Comparison of ENCODE assay signal across 1 cellular context in the genomic region with DNA sequence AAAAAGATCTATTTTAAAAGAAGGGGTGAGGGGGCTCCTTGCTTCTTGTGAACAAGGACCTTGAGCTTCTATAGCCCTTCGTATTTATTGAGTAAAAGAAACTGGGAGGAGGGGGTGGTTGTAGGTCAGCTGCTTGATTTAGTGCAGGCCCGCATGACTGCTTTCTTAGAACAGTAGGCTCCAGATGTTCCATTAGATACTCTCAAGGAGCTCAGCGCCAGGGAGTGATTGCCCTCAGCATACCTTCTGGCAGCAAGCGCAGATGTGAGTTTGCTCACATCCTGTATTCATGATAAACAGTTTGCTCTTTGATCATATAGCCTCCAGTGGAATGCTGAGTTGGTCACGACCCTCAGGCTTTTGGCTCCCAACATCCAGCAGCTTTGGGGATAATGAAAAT.
TF ChIP-seq lines count a peak whose summit lies in the region.

No MANE protein-coding gene starts in this region.

TF ChIP-seq in K562, 482 proteins besides CTCF, POLR2A, EP300 and RAD21 (continued from another document and continues in another):
- TF ChIP-seq, protein P1, sequence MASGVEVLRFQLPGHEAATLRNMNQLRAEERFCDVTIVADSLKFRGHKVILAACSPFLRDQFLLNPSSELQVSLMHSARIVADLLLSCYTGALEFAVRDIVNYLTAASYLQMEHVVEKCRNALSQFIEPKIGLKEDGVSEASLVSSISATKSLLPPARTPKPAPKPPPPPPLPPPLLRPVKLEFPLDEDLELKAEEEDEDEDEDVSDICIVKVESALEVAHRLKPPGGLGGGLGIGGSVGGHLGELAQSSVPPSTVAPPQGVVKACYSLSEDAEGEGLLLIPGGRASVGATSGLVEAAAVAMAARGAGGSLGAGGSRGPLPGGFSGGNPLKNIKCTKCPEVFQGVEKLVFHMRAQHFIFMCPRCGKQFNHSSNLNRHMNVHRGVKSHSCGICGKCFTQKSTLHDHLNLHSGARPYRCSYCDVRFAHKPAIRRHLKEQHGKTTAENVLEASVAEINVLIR (CRISPR knock-in tag; IDR thresholded peaks at IDR 0.05), result no peak
- no peak for TF ChIP-seq ZNF12 (CRISPR knock-in tag; IDR thresholded peaks at IDR 0.05)
- TF ChIP-seq, protein P2, sequence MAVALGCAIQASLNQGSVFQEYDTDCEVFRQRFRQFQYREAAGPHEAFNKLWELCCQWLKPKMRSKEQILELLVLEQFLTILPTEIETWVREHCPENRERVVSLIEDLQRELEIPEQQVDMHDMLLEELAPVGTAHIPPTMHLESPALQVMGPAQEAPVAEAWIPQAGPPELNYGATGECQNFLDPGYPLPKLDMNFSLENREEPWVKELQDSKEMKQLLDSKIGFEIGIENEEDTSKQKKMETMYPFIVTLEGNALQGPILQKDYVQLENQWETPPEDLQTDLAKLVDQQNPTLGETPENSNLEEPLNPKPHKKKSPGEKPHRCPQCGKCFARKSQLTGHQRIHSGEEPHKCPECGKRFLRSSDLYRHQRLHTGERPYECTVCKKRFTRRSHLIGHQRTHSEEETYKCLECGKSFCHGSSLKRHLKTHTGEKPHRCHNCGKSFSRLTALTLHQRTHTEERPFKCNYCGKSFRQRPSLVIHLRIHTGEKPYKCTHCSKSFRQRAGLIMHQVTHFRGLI (CRISPR knock-in tag; IDR thresholded peaks at IDR 0.05), result no peak
- no peak for TF ChIP-seq JUNB (CRISPR knock-in tag; conservative IDR thresholded peaks at IDR 0.05)
- no peak for TF ChIP-seq ELF4 (CRISPR knock-in tag; IDR thresholded peaks at IDR 0.05)
- no peak for TF ChIP-seq CBFB (CRISPR knock-in tag; IDR thresholded peaks at IDR 0.05)
- TF ChIP-seq TEAD1 (CRISPR knock-in tag; IDR thresholded peaks at IDR 0.05), result no peak
- TF ChIP-seq, protein P3, sequence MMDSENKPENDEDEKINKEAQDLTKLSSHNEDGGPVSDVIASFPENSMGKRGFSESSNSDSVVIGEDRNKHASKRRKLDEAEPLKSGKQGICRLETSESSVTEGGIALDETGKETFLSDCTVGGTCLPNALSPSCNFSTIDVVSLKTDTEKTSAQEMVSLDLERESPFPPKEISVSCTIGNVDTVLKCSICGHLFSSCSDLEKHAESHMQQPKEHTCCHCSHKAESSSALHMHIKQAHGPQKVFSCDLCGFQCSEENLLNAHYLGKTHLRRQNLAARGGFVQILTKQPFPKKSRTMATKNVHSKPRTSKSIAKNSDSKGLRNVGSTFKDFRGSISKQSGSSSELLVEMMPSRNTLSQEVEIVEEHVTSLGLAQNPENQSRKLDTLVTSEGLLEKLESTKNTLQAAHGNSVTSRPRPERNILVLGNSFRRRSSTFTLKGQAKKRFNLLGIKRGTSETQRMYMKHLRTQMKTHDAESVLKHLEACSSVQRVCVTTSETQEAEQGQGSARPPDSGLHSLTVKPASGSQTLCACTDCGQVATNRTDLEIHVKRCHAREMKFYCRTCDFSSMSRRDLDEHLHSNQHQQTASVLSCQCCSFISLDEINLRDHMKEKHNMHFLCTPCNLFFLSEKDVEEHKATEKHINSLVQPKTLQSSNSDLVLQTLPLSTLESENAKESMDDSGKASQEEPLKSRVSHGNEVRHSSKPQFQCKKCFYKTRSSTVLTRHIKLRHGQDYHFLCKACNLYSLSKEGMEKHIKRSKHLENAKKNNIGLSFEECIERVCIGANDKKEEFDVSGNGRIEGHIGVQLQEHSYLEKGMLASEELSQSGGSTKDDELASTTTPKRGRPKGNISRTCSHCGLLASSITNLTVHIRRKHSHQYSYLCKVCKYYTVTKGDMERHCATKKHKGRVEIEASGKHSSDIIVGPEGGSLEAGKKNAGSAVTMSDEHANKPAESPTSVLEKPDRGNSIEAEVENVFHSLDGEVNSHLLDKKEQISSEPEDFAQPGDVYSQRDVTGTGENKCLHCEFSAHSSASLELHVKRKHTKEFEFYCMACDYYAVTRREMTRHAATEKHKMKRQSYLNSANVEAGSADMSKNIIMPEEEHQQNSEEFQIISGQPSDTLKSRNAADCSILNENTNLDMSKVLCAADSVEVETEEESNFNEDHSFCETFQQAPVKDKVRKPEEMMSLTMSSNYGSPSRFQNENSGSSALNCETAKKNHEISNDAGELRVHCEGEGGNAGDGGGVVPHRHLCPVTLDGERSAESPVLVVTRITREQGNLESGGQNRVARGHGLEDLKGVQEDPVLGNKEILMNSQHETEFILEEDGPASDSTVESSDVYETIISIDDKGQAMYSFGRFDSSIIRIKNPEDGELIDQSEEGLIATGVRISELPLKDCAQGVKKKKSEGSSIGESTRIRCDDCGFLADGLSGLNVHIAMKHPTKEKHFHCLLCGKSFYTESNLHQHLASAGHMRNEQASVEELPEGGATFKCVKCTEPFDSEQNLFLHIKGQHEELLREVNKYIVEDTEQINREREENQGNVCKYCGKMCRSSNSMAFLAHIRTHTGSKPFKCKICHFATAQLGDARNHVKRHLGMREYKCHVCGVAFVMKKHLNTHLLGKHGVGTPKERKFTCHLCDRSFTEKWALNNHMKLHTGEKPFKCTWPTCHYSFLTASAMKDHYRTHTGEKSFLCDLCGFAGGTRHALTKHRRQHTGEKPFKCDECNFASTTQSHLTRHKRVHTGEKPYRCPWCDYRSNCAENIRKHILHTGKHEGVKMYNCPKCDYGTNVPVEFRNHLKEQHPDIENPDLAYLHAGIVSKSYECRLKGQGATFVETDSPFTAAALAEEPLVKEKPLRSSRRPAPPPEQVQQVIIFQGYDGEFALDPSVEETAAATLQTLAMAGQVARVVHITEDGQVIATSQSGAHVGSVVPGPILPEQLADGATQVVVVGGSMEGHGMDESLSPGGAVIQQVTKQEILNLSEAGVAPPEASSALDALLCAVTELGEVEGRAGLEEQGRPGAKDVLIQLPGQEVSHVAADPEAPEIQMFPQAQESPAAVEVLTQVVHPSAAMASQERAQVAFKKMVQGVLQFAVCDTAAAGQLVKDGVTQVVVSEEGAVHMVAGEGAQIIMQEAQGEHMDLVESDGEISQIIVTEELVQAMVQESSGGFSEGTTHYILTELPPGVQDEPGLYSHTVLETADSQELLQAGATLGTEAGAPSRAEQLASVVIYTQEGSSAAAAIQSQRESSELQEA (IDR thresholded peaks at IDR 0.05; ENCODE audit: low read depth), result no peak
- TF ChIP-seq MAFK (IDR thresholded peaks at IDR 0.05; ENCODE audit: low read length), result no peak
- TF ChIP-seq KLF10 (CRISPR knock-in tag; IDR thresholded peaks at IDR 0.05), result no peak
- no peak for TF ChIP-seq PTBP1 (IDR thresholded peaks at IDR 0.05; ENCODE audit: low read depth, low read length)
- no peak for TF ChIP-seq NEUROD1 (IDR thresholded peaks at IDR 0.05; ENCODE audit: borderline replicate concordance, low read depth, low read length, partially characterized antibody)
- TF ChIP-seq ZNF75A (CRISPR knock-in tag; IDR thresholded peaks at IDR 0.05), result no peak
- no peak for TF ChIP-seq ARID2 (IDR thresholded peaks at IDR 0.05)
- no peak for TF ChIP-seq SMARCE1 (IDR thresholded peaks at IDR 0.05)
- no peak for TF ChIP-seq POLR2AphosphoS2 (IDR thresholded peaks at IDR 0.05; ENCODE audit: low read length)
- no peak for TF ChIP-seq RBM25 (IDR thresholded peaks at IDR 0.05; ENCODE audit: low read depth, low read length, severe bottlenecking)
- TF ChIP-seq TAL1 (IDR thresholded peaks at IDR 0.05), result peak; percentile 51
- TF ChIP-seq LEF1 (IDR thresholded peaks at IDR 0.05), result no peak
- TF ChIP-seq SRSF3 (IDR thresholded peaks at IDR 0.05; ENCODE audit: insufficient read depth, low read length), result no peak
- TF ChIP-seq TCF3 (CRISPR knock-in tag; IDR thresholded peaks at IDR 0.05), result peak; percentile 31; the same call in 1 of the 2 replicates
- TF ChIP-seq ZNF212 (CRISPR knock-in tag; IDR thresholded peaks at IDR 0.05), result no peak
- TF ChIP-seq, protein P4, sequence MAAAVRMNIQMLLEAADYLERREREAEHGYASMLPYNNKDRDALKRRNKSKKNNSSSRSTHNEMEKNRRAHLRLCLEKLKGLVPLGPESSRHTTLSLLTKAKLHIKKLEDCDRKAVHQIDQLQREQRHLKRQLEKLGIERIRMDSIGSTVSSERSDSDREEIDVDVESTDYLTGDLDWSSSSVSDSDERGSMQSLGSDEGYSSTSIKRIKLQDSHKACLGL (CRISPR knock-in tag; IDR thresholded peaks at IDR 0.05; ENCODE audit: borderline replicate concordance, poor library complexity, severe bottlenecking), result no peak
- TF ChIP-seq ZNF121 (CRISPR knock-in tag; conservative IDR thresholded peaks at IDR 0.05), result no peak
- TF ChIP-seq, protein P5, sequence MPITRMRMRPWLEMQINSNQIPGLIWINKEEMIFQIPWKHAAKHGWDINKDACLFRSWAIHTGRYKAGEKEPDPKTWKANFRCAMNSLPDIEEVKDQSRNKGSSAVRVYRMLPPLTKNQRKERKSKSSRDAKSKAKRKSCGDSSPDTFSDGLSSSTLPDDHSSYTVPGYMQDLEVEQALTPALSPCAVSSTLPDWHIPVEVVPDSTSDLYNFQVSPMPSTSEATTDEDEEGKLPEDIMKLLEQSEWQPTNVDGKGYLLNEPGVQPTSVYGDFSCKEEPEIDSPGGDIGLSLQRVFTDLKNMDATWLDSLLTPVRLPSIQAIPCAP (CRISPR knock-in tag; IDR thresholded peaks at IDR 0.05; ENCODE audit: borderline replicate concordance), result no peak
- TF ChIP-seq, protein P6, sequence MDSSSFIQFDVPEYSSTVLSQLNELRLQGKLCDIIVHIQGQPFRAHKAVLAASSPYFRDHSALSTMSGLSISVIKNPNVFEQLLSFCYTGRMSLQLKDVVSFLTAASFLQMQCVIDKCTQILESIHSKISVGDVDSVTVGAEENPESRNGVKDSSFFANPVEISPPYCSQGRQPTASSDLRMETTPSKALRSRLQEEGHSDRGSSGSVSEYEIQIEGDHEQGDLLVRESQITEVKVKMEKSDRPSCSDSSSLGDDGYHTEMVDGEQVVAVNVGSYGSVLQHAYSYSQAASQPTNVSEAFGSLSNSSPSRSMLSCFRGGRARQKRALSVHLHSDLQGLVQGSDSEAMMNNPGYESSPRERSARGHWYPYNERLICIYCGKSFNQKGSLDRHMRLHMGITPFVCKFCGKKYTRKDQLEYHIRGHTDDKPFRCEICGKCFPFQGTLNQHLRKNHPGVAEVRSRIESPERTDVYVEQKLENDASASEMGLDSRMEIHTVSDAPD (CRISPR knock-in tag; IDR thresholded peaks at IDR 0.05), result no peak
- no peak for TF ChIP-seq ZNF197 (CRISPR knock-in tag; IDR thresholded peaks at IDR 0.05; ENCODE audit: low read depth)
- TF ChIP-seq SAP30 (IDR thresholded peaks at IDR 0.05; ENCODE audit: borderline replicate concordance, insufficient read depth, low read depth, low read length, poor library complexity, severe bottlenecking), result no peak
- TF ChIP-seq RAD51 (IDR thresholded peaks at IDR 0.05; ENCODE audit: borderline replicate concordance, low read depth), result no peak
- no peak for TF ChIP-seq ZNF316 (IDR thresholded peaks at IDR 0.05)
- TF ChIP-seq, protein P7, sequence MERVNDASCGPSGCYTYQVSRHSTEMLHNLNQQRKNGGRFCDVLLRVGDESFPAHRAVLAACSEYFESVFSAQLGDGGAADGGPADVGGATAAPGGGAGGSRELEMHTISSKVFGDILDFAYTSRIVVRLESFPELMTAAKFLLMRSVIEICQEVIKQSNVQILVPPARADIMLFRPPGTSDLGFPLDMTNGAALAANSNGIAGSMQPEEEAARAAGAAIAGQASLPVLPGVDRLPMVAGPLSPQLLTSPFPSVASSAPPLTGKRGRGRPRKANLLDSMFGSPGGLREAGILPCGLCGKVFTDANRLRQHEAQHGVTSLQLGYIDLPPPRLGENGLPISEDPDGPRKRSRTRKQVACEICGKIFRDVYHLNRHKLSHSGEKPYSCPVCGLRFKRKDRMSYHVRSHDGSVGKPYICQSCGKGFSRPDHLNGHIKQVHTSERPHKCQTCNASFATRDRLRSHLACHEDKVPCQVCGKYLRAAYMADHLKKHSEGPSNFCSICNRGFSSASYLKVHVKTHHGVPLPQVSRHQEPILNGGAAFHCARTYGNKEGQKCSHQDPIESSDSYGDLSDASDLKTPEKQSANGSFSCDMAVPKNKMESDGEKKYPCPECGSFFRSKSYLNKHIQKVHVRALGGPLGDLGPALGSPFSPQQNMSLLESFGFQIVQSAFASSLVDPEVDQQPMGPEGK (CRISPR knock-in tag; IDR thresholded peaks at IDR 0.05; ENCODE audit: borderline replicate concordance), result no peak
- no peak for TF ChIP-seq CBX1 (IDR thresholded peaks at IDR 0.05; ENCODE audit: low read depth)
- TF ChIP-seq, protein P8, sequence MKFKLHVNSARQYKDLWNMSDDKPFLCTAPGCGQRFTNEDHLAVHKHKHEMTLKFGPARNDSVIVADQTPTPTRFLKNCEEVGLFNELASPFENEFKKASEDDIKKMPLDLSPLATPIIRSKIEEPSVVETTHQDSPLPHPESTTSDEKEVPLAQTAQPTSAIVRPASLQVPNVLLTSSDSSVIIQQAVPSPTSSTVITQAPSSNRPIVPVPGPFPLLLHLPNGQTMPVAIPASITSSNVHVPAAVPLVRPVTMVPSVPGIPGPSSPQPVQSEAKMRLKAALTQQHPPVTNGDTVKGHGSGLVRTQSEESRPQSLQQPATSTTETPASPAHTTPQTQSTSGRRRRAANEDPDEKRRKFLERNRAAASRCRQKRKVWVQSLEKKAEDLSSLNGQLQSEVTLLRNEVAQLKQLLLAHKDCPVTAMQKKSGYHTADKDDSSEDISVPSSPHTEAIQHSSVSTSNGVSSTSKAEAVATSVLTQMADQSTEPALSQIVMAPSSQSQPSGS (CRISPR knock-in tag; IDR thresholded peaks at IDR 0.05), result no peak
- TF ChIP-seq ZNF778 (CRISPR knock-in tag; IDR thresholded peaks at IDR 0.05), result no peak
- TF ChIP-seq RBM34 (IDR thresholded peaks at IDR 0.05; ENCODE audit: borderline replicate concordance, insufficient read depth, low read length), result no peak
- TF ChIP-seq, protein P9, sequence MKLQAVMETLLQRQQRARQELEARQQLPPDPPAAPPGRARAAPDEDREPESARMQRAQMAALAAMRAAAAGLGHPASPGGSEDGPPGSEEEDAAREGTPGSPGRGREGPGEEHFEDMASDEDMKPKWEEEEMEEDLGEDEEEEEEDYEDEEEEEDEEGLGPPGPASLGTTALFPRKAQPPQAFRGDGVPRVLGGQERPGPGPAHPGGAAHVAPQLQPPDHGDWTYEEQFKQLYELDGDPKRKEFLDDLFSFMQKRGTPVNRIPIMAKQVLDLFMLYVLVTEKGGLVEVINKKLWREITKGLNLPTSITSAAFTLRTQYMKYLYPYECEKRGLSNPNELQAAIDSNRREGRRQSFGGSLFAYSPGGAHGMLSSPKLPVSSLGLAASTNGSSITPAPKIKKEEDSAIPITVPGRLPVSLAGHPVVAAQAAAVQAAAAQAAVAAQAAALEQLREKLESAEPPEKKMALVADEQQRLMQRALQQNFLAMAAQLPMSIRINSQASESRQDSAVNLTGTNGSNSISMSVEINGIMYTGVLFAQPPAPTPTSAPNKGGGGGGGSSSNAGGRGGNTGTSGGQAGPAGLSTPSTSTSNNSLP (IDR thresholded peaks at IDR 0.05; ENCODE audit: borderline replicate concordance, low read depth, low read length), result no peak
- TF ChIP-seq EZH2 (IDR thresholded peaks at IDR 0.05; ENCODE audit: borderline replicate concordance, low read depth, low read length), result no peak
- TF ChIP-seq CBX3 (IDR thresholded peaks at IDR 0.05; ENCODE audit: borderline replicate concordance in 1 of 2, low read length in 2 of 2), result no peak; a peak in 1 of 3 replicates
- no peak for TF ChIP-seq PRMT5 (CRISPR knock-in tag; IDR thresholded peaks at IDR 0.05)
- TF ChIP-seq HSF4 (CRISPR knock-in tag; IDR thresholded peaks at IDR 0.05; ENCODE audit: borderline replicate concordance), result no peak
- no peak for TF ChIP-seq ZNF41 (CRISPR knock-in tag; conservative IDR thresholded peaks at IDR 0.05)
- no peak for TF ChIP-seq LCOR (CRISPR knock-in tag; IDR thresholded peaks at IDR 0.05)
- TF ChIP-seq PHF21A (IDR thresholded peaks at IDR 0.05; ENCODE audit: borderline replicate concordance, low read depth), result no peak
